ENCODE assay signal across 20 cellular contexts in the genomic region with DNA sequence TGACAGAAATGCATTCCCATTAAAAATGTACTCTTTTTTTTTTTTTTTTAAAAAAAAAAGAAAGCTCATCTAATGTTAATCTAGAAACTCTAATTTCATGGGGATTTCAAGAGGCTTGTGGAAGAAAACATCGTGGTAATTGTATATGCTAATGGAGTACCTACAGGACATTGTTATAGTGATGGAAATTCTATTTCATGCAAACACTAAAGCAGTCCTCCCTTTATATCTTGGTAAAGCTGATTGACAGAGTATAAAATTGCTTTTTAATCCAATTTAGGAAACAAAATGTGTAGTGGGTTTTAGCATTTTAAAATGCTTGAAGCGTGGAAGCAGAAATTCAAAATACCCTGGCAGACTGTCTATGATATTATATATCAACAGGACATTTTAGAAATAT.
DNase-seq lines count a peak whose midpoint lies in the region; ATAC-seq and TF ChIP-seq lines count a peak whose summit lies in the region.
"Had no signal": no experiment of that assay in that cellular context is flagged by ENCODE, and none has a peak within 500 bp of the region (broad histone marks: within the 10 kb centered on the region; RNA-seq: fewer than 3 reads in every experiment).

No MANE protein-coding gene starts in this region.

- H2BK5ac ChIP-seq in trophoblast cell (ENCODE audit: low read depth, low read length, poor library complexity) = no peak overlapping the region

- peak; percentile 64 for DNase-seq in A673 (ENCODE audit: low spot score)
- no peak for DNase-seq in GM23338 (ENCODE audit: low spot score)
- no peak for DNase-seq in chondrocyte (ENCODE audit: low spot score)
- DNase-seq in trophoblast cell = no peak
- no peak for DNase-seq in NCI-H1436 treated with DMSO at 0.1 percent for 48 hours (lab: John Stamatoyannopoulos, UW)
- DNase-seq: Caco-2; CD4-positive, CD25-positive, alpha-beta regulatory T cell; CD8-positive, alpha-beta T cell; DMS 273 treated with DMSO at 0.1 percent for 48 hours; DMS79; EL; GDM1; GOT3; HFFc6 had no signal

- H3K36me3 ChIP-seq in A673 (ENCODE audit: insufficient read depth, low read length, poor library complexity, severe bottlenecking) (no peaks in the 10 kb centered on the region), GM23338 (ENCODE audit: insufficient read depth) (no peaks in the 10 kb centered on the region), trophoblast cell (ENCODE audit: control insufficient read depth in 1 of 2, insufficient read depth in 2 of 2, low read length in 2 of 2) (no peaks in the 10 kb centered on the region)
- H3K36me3 ChIP-seq: BLaER1, HAP-1 had no signal

- no peak overlapping the region for H4K12ac ChIP-seq in trophoblast cell (ENCODE audit: low read depth, low read length)

- no peak overlapping the region for H2BK12ac ChIP-seq in trophoblast cell (ENCODE audit: low read length)

- peaks cover 9% of the 10 kb centered on the region for H3K27me3 Mint-ChIP-seq in GM23338 (ENCODE audit: insufficient read depth, low read depth, poor library complexity)
- H3K27me3 Mint-ChIP-seq in chondrocyte (ENCODE audit: low read depth) = no peaks in the 10 kb centered on the region
- H3K27me3 Mint-ChIP-seq: B cell; CD4-positive, CD25-positive, alpha-beta regulatory T cell had no signal

- peaks cover 13% of the 10 kb centered on the region; the same call in 2 of the 3 replicates for H3K4me1 Mint-ChIP-seq in GM23338
- H3K4me1 Mint-ChIP-seq in chondrocyte (ENCODE audit: low read depth) = peaks cover 27% of the 10 kb centered on the region
- H3K4me1 Mint-ChIP-seq: B cell; CD4-positive, CD25-positive, alpha-beta regulatory T cell had no signal

- no peak overlapping the region for H3K9ac ChIP-seq in trophoblast cell (ENCODE audit: low read length)
- H3K9ac ChIP-seq: BLaER1 had no signal

- no peak for ATAC-seq in GM23338
- no peak for ATAC-seq in GM21717 (IDR thresholded peaks at IDR 0.05; ENCODE audit: unreplicated experiment)
- ATAC-seq: CD8-positive, alpha-beta T cell; GM12878 had no signal

- no peak overlapping the region for H3K4me3 Mint-ChIP-seq in GM23338
- H3K4me3 Mint-ChIP-seq in chondrocyte (ENCODE audit: unreplicated experiment) = no peak overlapping the region
- H3K4me3 Mint-ChIP-seq: B cell; CD4-positive, CD25-positive, alpha-beta regulatory T cell; CD8-positive, alpha-beta T cell; HFFc6 had no signal

- no CpG with 5 or more reads among the region's 2 CpGs for WGBS in trophoblast cell (ENCODE audit: extremely low coverage, insufficient coverage, insufficient read length)

- no peak overlapping the region; the same call in 1 of the 2 replicates for H3K27ac Mint-ChIP-seq in GM23338
- H3K27ac Mint-ChIP-seq in chondrocyte (ENCODE audit: unreplicated experiment) = peak overlapping the region; percentile 41
- H3K27ac Mint-ChIP-seq: B cell; CD4-positive, CD25-positive, alpha-beta regulatory T cell; CD8-positive, alpha-beta T cell; HFFc6 had no signal

- BruUV-seq in A673 (replicated peaks; lab: Mats Ljungman, UMichigan) = no TSS peak

- peaks cover 26% of the 10 kb centered on the region for H3K4me1 ChIP-seq in A673 (ENCODE audit: insufficient read depth, low read length, poor library complexity, severe bottlenecking)
- peaks cover 8% of the 10 kb centered on the region; the same call in 1 of the 2 replicates for H3K4me1 ChIP-seq in GM23338 (ENCODE audit: insufficient read depth)
- H3K4me1 ChIP-seq in trophoblast cell (ENCODE audit: control insufficient read depth in 1 of 2, insufficient read depth in 2 of 2, low read length in 2 of 2) = no peaks in the 10 kb centered on the region
- H3K4me1 ChIP-seq: BLaER1, Caco-2 had no signal

- no peaks in the 10 kb centered on the region for H3K79me2 ChIP-seq in GM23338 (replicated peaks; ENCODE audit: insufficient read depth)
- no peaks in the 10 kb centered on the region for H3K79me2 ChIP-seq in trophoblast cell (ENCODE audit: control insufficient read depth, insufficient read depth, low read length, poor library complexity)

- H3K4ac ChIP-seq in trophoblast cell (ENCODE audit: low read depth, low read length) = no peak overlapping the region

- no peak for TF ChIP-seq CTCF in A673 (conservative IDR thresholded peaks at IDR 0.05; ENCODE audit: low read depth, low read length)
- no peak for TF ChIP-seq CTCF in GM23338 (conservative IDR thresholded peaks at IDR 0.05; ENCODE audit: low read depth in 2 of 2)
- TF ChIP-seq CTCF in chondrocyte (IDR thresholded peaks at IDR 0.05) = no peak

- H3K23ac ChIP-seq in trophoblast cell (ENCODE audit: low read length) = no peak overlapping the region

- H4K20me1 ChIP-seq in GM23338 (replicated peaks; ENCODE audit: insufficient read depth) = no peaks in the 10 kb centered on the region
- H4K20me1 ChIP-seq: BLaER1 had no signal

- no peak overlapping the region for H3K14ac ChIP-seq in trophoblast cell (ENCODE audit: low read length)

- H3K9me2 ChIP-seq in GM23338 (ENCODE audit: insufficient read depth) = 0 out of 2 replicates have a peak, but pooled peaks cover 6% of the 10 kb centered on the region

- no peak overlapping the region for H2BK120ac ChIP-seq in trophoblast cell (ENCODE audit: insufficient read depth, low read length, poor library complexity)

- no peaks in the 10 kb centered on the region for H3F3A ChIP-seq in GM23338 (replicated peaks; ENCODE audit: low read depth)

- H3K27ac ChIP-seq in A673 (ENCODE audit: low read depth, low read length, poor library complexity, severe bottlenecking) (no peak overlapping the region), GM23338 (ENCODE audit: low read depth) (no peak overlapping the region), trophoblast cell (ENCODE audit: low read depth, low read length) (no peak overlapping the region)
- H3K27ac ChIP-seq: BLaER1, C4-2B had no signal

- H3K18ac ChIP-seq in trophoblast cell (ENCODE audit: low read length) = no peak overlapping the region

- H3K9me3 Mint-ChIP-seq in GM23338 (no peaks in the 10 kb centered on the region), chondrocyte (ENCODE audit: low read depth) (no peaks in the 10 kb centered on the region)
- H3K9me3 Mint-ChIP-seq: CD4-positive, CD25-positive, alpha-beta regulatory T cell; CD8-positive, alpha-beta T cell; HFFc6 had no signal

- POLR2A ChIA-PET in A673 (lab: Charles Lee; ENCODE audit: low non-redundant PET) = no interaction called here

- H3K79me1 ChIP-seq in trophoblast cell (ENCODE audit: low read length) = no peaks in the 10 kb centered on the region

- H2AFZ ChIP-seq in GM23338 (no peak overlapping the region), trophoblast cell (ENCODE audit: insufficient read depth, low read length, poor library complexity) (no peak overlapping the region)

- H3K9me3 ChIP-seq in A673 (ENCODE audit: low read depth, low read length, poor library complexity, severe bottlenecking) (no peaks in the 10 kb centered on the region), trophoblast cell (ENCODE audit: insufficient read depth, low read depth, low read length) (no peaks in the 10 kb centered on the region)
- H3K9me3 ChIP-seq: BLaER1, Caco-2, HAP-1 had no signal

- H3K4me2 ChIP-seq in GM23338 (0 out of 2 replicates have a peak overlapping the region, but pooled peaks have one; percentile 45), trophoblast cell (ENCODE audit: low read length) (no peak overlapping the region)
- H3K4me2 ChIP-seq: BLaER1 had no signal

- H4K91ac ChIP-seq in trophoblast cell (ENCODE audit: low read depth, low read length) = no peak overlapping the region

- no peak overlapping the region for H4K8ac ChIP-seq in trophoblast cell (ENCODE audit: low read depth, low read length)

- H3K4me3 ChIP-seq in A673 (ENCODE audit: low read depth, low read length, poor library complexity, severe bottlenecking) = no peak overlapping the region
- no peak overlapping the region for H3K4me3 ChIP-seq in GM23338
- no peak overlapping the region for H3K4me3 ChIP-seq in trophoblast cell (ENCODE audit: low read depth, low read length)
- H3K4me3 ChIP-seq: BLaER1, GM12878, HAP-1 had no signal

- H3K36me3 Mint-ChIP-seq in GM23338 (ENCODE audit: low read depth) (no peaks in the 10 kb centered on the region), chondrocyte (ENCODE audit: low read depth) (peaks cover 22% of the 10 kb centered on the region)
- H3K36me3 Mint-ChIP-seq: CD8-positive, alpha-beta T cell had no signal

- H2AK5ac ChIP-seq in trophoblast cell (ENCODE audit: low read length) = no peak overlapping the region

- intact Hi-C loops in A673 (cut with micrococcal nuclease; ENCODE audit: unreplicated experiment) = no loop called here

- CTCF ChIA-PET in A673 (lab: Charles Lee) = interaction anchor here (0.8 kb wide), 1 partner anchor 16 kb away, joined by 8 read pairs; no protein-coding TSS in a partner anchor

- H3K27me3 ChIP-seq in A673 (replicated peaks; ENCODE audit: insufficient read depth, low read depth, low read length, poor library complexity) (no peaks in the 10 kb centered on the region), GM23338 (ENCODE audit: insufficient read depth) (no peaks in the 10 kb centered on the region), trophoblast cell (ENCODE audit: insufficient read depth, low read length) (no peaks in the 10 kb centered on the region)
- H3K27me3 ChIP-seq: BLaER1 had no signal

TF ChIP-seq in GM23338, 12 proteins besides CTCF, POLR2A, EP300 and RAD21:
- TF ChIP-seq POLR2AphosphoS5 (IDR thresholded peaks at IDR 0.05; ENCODE audit: low read depth) = no peak
